In the genomic region with DNA sequence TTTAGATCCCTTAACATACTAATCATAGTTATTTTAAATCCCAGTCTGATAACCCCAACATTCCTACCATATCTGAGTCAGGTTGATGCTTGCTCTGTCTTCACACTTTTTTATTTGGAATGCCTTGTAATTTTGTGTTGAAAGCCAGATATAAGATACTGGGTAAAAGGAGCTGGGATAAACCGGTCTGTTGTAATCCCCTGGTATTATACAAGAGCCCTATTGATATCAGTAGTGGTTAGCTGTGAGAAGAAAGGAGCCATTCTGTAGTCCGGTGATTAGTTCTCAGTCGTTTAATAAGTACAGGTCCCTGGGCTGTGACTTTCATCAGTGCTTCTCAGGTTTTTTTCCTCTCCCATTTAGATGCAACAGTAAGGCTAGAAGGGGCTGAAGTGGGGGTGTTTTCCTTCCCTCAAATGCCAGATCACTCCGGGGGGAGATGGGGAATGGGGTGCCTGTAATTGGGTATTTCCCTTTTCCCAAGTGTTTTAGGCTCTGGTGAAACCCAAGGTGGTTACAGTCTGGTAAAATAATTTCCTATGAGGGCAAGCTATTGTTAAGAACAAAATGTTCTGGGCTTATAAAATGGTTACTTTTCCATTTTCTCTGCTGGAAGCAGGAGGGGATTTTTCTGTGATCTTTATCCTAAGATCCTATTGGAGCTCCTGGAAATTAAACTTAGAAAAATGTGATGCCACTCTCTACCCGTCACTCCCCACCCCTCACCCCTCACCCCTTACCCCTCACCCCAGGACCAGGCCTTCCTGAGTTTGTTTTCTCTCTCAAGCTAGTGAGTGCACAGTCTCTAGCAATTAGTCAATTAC, we compare ENCODE assay signal across 22 cellular contexts.
DNase-seq lines count a peak whose midpoint lies in the region.
"Had no signal": no experiment of that assay in that cellular context is flagged by ENCODE, and none has a peak within 500 bp of the region (broad histone marks: within the 10 kb centered on the region; RNA-seq: fewer than 3 reads in every experiment).

No MANE protein-coding gene starts in this region.

- H3K4me2 ChIP-seq in neuronal stem cell (ENCODE audit: insufficient read depth, low read length, poor library complexity, severe bottlenecking), result no peak overlapping the region

- no peak overlapping the region for H2AFZ ChIP-seq in neuronal stem cell (ENCODE audit: low read length)

- no peak overlapping the region for H4K91ac ChIP-seq in neuronal stem cell (ENCODE audit: low read depth, low read length, poor library complexity)

- no peaks in the 10 kb centered on the region for H3K4me1 Mint-ChIP-seq in activated CD4-positive, alpha-beta memory T cell treated with anti-CD3 and anti-CD28 coated beads, Interleukin-2, amount 10 ng/mL, durations not matched to agents 7 days and 5 days
- no peaks in the 10 kb centered on the region for H3K4me1 Mint-ChIP-seq in activated naive CD8-positive, alpha-beta T cell treated with anti-CD3 and anti-CD28 coated beads for 36 hours
- H3K4me1 Mint-ChIP-seq: CD14-positive monocyte, nephron had no signal

- H3K4ac ChIP-seq in neuronal stem cell (ENCODE audit: low read length), result no peak overlapping the region

- no peaks in the 10 kb centered on the region for H3K36me3 Mint-ChIP-seq in activated CD4-positive, alpha-beta memory T cell treated with anti-CD3 and anti-CD28 coated beads, Interleukin-2, amount 10 ng/mL, durations not matched to agents 7 days and 5 days (ENCODE audit: low read depth)
- H3K36me3 Mint-ChIP-seq in activated naive CD8-positive, alpha-beta T cell treated with anti-CD3 and anti-CD28 coated beads for 36 hours, result no peaks in the 10 kb centered on the region
- H3K36me3 Mint-ChIP-seq: activated CD4-positive, alpha-beta memory T cell treated with anti-CD3 and anti-CD28 coated beads for 36 hours; activated naive CD8-positive, alpha-beta T cell; CD14-positive monocyte had no signal

- no peaks in the 10 kb centered on the region for H3K79me1 ChIP-seq in neuronal stem cell (ENCODE audit: low read depth, low read length)

- H2BK15ac ChIP-seq in neuronal stem cell (ENCODE audit: low read length), result no peak overlapping the region

- POLR2A ChIA-PET in activated CD4-positive, alpha-beta memory T cell treated with anti-CD3 and anti-CD28 coated beads, Interleukin-2, amount 10 ng/mL, durations not matched to agents 7 days and 5 days (lab: Charles Lee), result no interaction called here

- no peaks in the 10 kb centered on the region for H3K36me3 ChIP-seq in H7 (replicated peaks; ENCODE audit: control insufficient read depth, insufficient read depth, low read length)
- H3K36me3 ChIP-seq in HUES48 (ENCODE audit: control insufficient read depth, insufficient read depth, low read length), result no peaks in the 10 kb centered on the region; the same call in 1 of the 2 replicates
- H3K36me3 ChIP-seq in ectodermal cell (ENCODE audit: control insufficient read depth, insufficient read depth, low read length), result no peaks in the 10 kb centered on the region
- H3K36me3 ChIP-seq in neuronal stem cell (replicated peaks in 1 of 2; ENCODE audit: control insufficient read depth in 2 of 2, insufficient read depth in 2 of 2, low read length in 2 of 2), result no peaks in the 10 kb centered on the region
- H3K36me3 ChIP-seq: pancreas, right lobe of liver, thoracic aorta had no signal

- H4K8ac ChIP-seq in neuronal stem cell (ENCODE audit: low read depth, low read length), result no peak overlapping the region

- no peak overlapping the region for H2BK120ac ChIP-seq in neuronal stem cell (ENCODE audit: low read depth, low read length)

- peak overlapping the region; percentile 22 for H3K18ac ChIP-seq in neuronal stem cell (ENCODE audit: low read length)

- H3K27me3 ChIP-seq in H7 (ENCODE audit: control insufficient read depth, insufficient read depth, low read length) (no peaks in the 10 kb centered on the region), HUES48 (ENCODE audit: control insufficient read depth, insufficient read depth, low read length) (no peaks in the 10 kb centered on the region), ectodermal cell (ENCODE audit: control insufficient read depth, insufficient read depth, low read length, poor library complexity, severe bottlenecking) (no peaks in the 10 kb centered on the region), neuronal stem cell (ENCODE audit: control insufficient read depth in 3 of 3, insufficient read depth in 3 of 3, low read depth in 1 of 3, low read length in 3 of 3) (no peaks in the 10 kb centered on the region)
- H3K27me3 ChIP-seq: pancreas, right lobe of liver had no signal

- no peak overlapping the region for H2BK5ac ChIP-seq in neuronal stem cell (ENCODE audit: low read length)

- peaks cover 48% of the 10 kb centered on the region for H3K4me1 ChIP-seq in HUES48 (ENCODE audit: control insufficient read depth, insufficient read depth, low read length)
- peaks cover 16% of the 10 kb centered on the region for H3K4me1 ChIP-seq in ectodermal cell (ENCODE audit: control insufficient read depth, insufficient read depth, low read length)
- peaks cover 0 to 4% of the 10 kb centered on the region in 2 donors for H3K4me1 ChIP-seq in neuronal stem cell (ENCODE audit: control insufficient read depth in 2 of 2, insufficient read depth in 1 of 2, low read depth in 1 of 2, low read length in 2 of 2)
- H3K4me1 ChIP-seq: pancreas, right lobe of liver had no signal

- no peak overlapping the region for H3K27ac Mint-ChIP-seq in activated CD4-positive, alpha-beta memory T cell treated with anti-CD3 and anti-CD28 coated beads, Interleukin-2, amount 10 ng/mL, durations not matched to agents 7 days and 5 days
- no peak overlapping the region for H3K27ac Mint-ChIP-seq in activated naive CD8-positive, alpha-beta T cell treated with anti-CD3 and anti-CD28 coated beads for 36 hours
- H3K27ac Mint-ChIP-seq: activated CD4-positive, alpha-beta memory T cell treated with anti-CD3 and anti-CD28 coated beads for 36 hours; activated naive CD8-positive, alpha-beta T cell; activated T-helper 2 cell treated with anti-CD3 and anti-CD28 coated beads, Interferon-gamma antibody, Interleukin-2, Interleukin-4, amounts not matched to agents 10 μg/mL and 5 μg/mL and 100 μg/mL, durations not matched to agents 14 hours and 24 hours and 36 hours; nephron had no signal

- CTCF ChIA-PET in activated CD4-positive, alpha-beta memory T cell treated with anti-CD3 and anti-CD28 coated beads, Interleukin-2, amount 10 ng/mL, durations not matched to agents 7 days and 5 days (lab: Charles Lee), result no interaction called here

- DNase-seq in H7 (peak; percentile 7), neuronal stem cell (ENCODE audit: low spot score) (no peak), cerebellar cortex (ENCODE audit: low spot score) (no peak)
- DNase-seq in activated CD4-positive, alpha-beta memory T cell treated with anti-CD3 and anti-CD28 coated beads, Interleukin-2, amount 10 ng/mL, durations not matched to agents 7 days and 5 days, result no peak
- no peak for DNase-seq in activated naive CD8-positive, alpha-beta T cell treated with anti-CD3 and anti-CD28 coated beads for 36 hours
- DNase-seq: activated CD4-positive, alpha-beta memory T cell treated with anti-CD3 and anti-CD28 coated beads for 36 hours; effector CD4-positive, alpha-beta T cell; mucosa of descending colon; NCI-H2081 treated with DMSO at 0.1 percent for 48 hours; NCI-H446 treated with DMSO at 0.1 percent for 48 hours; pancreas; right lobe of liver; stimulated activated naive CD4-positive, alpha-beta T cell treated with Interleukin-2 at 50 U/mL for 16 hours; T-helper 9 cell had no signal

- no peak overlapping the region for H3K9ac ChIP-seq in HUES48 (ENCODE audit: low read depth, low read length)
- no peak overlapping the region for H3K9ac ChIP-seq in neuronal stem cell (ENCODE audit: low read depth, low read length, poor library complexity)

- no peak overlapping the region for H3K4me3 Mint-ChIP-seq in activated CD4-positive, alpha-beta memory T cell treated with anti-CD3 and anti-CD28 coated beads, Interleukin-2, amount 10 ng/mL, durations not matched to agents 7 days and 5 days
- H3K4me3 Mint-ChIP-seq in activated naive CD8-positive, alpha-beta T cell treated with anti-CD3 and anti-CD28 coated beads for 36 hours, result no peak overlapping the region
- H3K4me3 Mint-ChIP-seq: activated CD4-positive, alpha-beta memory T cell treated with anti-CD3 and anti-CD28 coated beads for 36 hours; activated naive CD8-positive, alpha-beta T cell; CD14-positive monocyte; nephron had no signal

- no peaks in the 10 kb centered on the region for H3K9me3 Mint-ChIP-seq in activated CD4-positive, alpha-beta memory T cell treated with anti-CD3 and anti-CD28 coated beads, Interleukin-2, amount 10 ng/mL, durations not matched to agents 7 days and 5 days
- no peaks in the 10 kb centered on the region for H3K9me3 Mint-ChIP-seq in activated naive CD8-positive, alpha-beta T cell treated with anti-CD3 and anti-CD28 coated beads for 36 hours
- H3K9me3 Mint-ChIP-seq: activated CD4-positive, alpha-beta memory T cell treated with anti-CD3 and anti-CD28 coated beads for 36 hours; activated T-helper 2 cell treated with anti-CD3 and anti-CD28 coated beads, Interferon-gamma antibody, Interleukin-2, Interleukin-4, amounts not matched to agents 10 μg/mL and 5 μg/mL and 100 μg/mL, durations not matched to agents 14 hours and 24 hours and 36 hours; CD14-positive monocyte; nephron had no signal

- H3K23ac ChIP-seq in neuronal stem cell (ENCODE audit: low read depth, low read length, poor library complexity), result no peak overlapping the region

- H3K9me3 ChIP-seq in HUES48 (ENCODE audit: control insufficient read depth, insufficient read depth, low read length) (no peaks in the 10 kb centered on the region), ectodermal cell (ENCODE audit: control insufficient read depth, low read length) (peaks cover 2% of the 10 kb centered on the region), neuronal stem cell (replicated peaks in 1 of 2; ENCODE audit: control insufficient read depth in 2 of 2, insufficient read depth in 1 of 2, low read depth in 1 of 2, low read length in 2 of 2) (no peaks in the 10 kb centered on the region)
- H3K9me3 ChIP-seq: mucosa of descending colon, pancreas, right lobe of liver, thoracic aorta had no signal

- no peak overlapping the region for H3K14ac ChIP-seq in neuronal stem cell (ENCODE audit: low read length)

- 64 to 73% methylated on average over 5 of the region's 5 CpGs for WGBS in ectodermal cell, 2 experiments
- no CpG with 5 or more reads among the region's 5 CpGs for WGBS in neuronal stem cell (ENCODE audit: extremely low coverage in 2 of 2, insufficient read length in 2 of 2, insufficient replicate concordance in 1 of 2), 2 donors

- H3K27me3 Mint-ChIP-seq in activated CD4-positive, alpha-beta memory T cell treated with anti-CD3 and anti-CD28 coated beads, Interleukin-2, amount 10 ng/mL, durations not matched to agents 7 days and 5 days, result no peaks in the 10 kb centered on the region
- peaks cover 3% of the 10 kb centered on the region for H3K27me3 Mint-ChIP-seq in activated naive CD8-positive, alpha-beta T cell treated with anti-CD3 and anti-CD28 coated beads for 36 hours
- H3K27me3 Mint-ChIP-seq: activated CD4-positive, alpha-beta memory T cell treated with anti-CD3 and anti-CD28 coated beads for 36 hours; activated naive CD8-positive, alpha-beta T cell had no signal

- H3K4me3 ChIP-seq in H7 (ENCODE audit: insufficient read depth, low read depth, low read length) (no peak overlapping the region), HUES48 (ENCODE audit: low read depth, low read length) (no peak overlapping the region), ectodermal cell (ENCODE audit: insufficient read depth, low read depth, low read length) (no peak overlapping the region), neuronal stem cell (ENCODE audit: low read length in 2 of 2) (no peak overlapping the region)
- H3K4me3 ChIP-seq: mucosa of descending colon, pancreas, right lobe of liver, thoracic aorta had no signal

- H2AK5ac ChIP-seq in neuronal stem cell (ENCODE audit: low read depth, low read length), result no peak overlapping the region

- H3K27ac ChIP-seq in HUES48 (ENCODE audit: low read depth, low read length), result peak overlapping the region; percentile 42
- peak overlapping the region; percentile 20 for H3K27ac ChIP-seq in ectodermal cell (ENCODE audit: insufficient read depth, low read depth, low read length, poor library complexity, severe bottlenecking)
- H3K27ac ChIP-seq in neuronal stem cell (replicated peaks; ENCODE audit: low read length), result no peak overlapping the region
- H3K27ac ChIP-seq: pancreas, right lobe of liver, RWPE1, thoracic aorta had no signal

- H2BK12ac ChIP-seq in neuronal stem cell (ENCODE audit: low read length), result no peak overlapping the region
